Comparison of ENCODE assay signal across 8 cellular contexts in the genomic region with DNA sequence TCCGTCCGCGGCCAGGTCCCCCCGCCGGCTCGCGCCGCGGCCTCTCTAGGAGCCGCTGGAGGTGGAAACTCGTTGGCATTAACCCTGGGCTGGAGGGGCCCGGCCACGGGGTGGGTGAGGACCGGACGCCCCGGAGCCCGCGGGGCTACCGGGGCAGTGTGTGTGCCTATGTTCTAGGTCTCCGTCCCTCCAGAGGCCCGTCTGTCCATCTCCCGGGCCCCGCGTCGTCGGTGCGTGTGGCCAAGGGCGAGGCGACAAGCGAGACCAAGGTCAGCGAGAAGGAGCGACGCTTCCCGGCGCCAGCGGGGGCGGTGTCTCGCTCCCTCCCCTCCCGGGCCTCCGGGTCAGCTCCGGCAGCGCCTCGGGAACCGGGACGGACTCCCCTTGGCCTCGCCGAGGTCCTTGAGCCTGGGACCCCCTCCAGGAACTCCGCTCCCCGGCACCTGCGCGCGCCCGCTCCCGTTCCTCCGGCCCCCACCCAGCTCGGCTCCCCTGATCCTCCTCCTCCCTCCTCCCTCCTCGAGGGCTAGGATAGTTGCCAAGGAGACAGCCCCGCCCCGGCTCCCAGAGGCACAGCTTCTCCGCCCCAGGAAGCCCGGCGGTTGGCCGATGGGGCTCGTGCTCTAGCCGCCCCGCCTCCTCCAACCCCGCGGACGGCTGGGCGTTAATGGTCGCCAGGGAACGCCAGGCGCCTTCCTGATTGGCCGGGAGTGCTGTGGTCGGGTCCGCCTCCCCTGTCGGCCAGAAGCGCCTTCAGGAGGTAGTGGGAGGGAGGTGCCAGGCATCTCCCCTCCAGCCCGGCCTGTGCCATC.
DNase-seq lines count a peak whose midpoint lies in the region; ATAC-seq and TF ChIP-seq lines count a peak whose summit lies in the region.

No MANE protein-coding gene starts in this region.

- peak; percentile 45 for TF ChIP-seq CTCF in 22Rv1 (IDR thresholded peaks at IDR 0.05)

- peak; percentile 50 for ATAC-seq in GM18508 (IDR thresholded peaks at IDR 0.05; ENCODE audit: insufficient read depth, unreplicated experiment)
- ATAC-seq in HG02981 (IDR thresholded peaks at IDR 0.05; ENCODE audit: unreplicated experiment), result peak; percentile 72

- H3K27ac ChIP-seq in 22Rv1, result peak overlapping the region; percentile 98

- peak; percentile 89 for DNase-seq in NCI-H2029 treated with DMSO at 0.1 percent for 48 hours (lab: John Stamatoyannopoulos, UW)
- peak; percentile 98 for DNase-seq in T1000 (lab: John Stamatoyannopoulos, UW)
- DNase-seq in astrocyte of the hippocampus (ENCODE audit: low read depth, low spot score), result peak; percentile 100
- DNase-seq in hippocampal formation (lab: John Stamatoyannopoulos, UW), result peak; percentile 95 to 98
- peak; percentile 99 for DNase-seq in retina

Comparison
In these comparisons a context has a peak if more than half of its experiments do, and no peak if none do; other contexts are left out.
1. Peak in every context shown above with its lines: DNase-seq, ATAC-seq and H3K27ac ChIP-seq.